17 cellular contexts compared by ENCODE assay signal in the genomic region with DNA sequence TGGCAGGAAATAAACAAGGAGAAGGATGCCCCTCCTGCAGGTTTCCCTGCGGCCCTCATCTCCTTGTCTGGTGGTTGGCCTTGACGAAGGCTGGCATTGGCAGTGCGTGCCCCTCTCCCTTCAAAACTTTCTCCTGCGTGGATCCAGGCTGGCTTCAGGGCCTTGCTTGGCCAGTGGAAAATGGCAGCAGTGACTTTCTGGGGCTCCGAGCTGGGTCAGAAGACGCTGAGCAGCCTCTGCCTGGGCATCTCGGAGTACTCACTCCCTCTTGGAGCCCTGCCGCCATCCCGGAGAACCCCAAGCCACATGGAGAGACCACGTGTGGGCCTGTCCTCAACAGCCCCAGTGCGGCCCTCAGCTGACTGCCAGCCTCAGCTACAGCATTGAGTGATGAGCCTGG.
"Had no signal": no experiment of that assay in that cellular context is flagged by ENCODE, and none has a peak within 500 bp of the region (broad histone marks: within the 10 kb centered on the region; RNA-seq: fewer than 3 reads in every experiment).

No MANE protein-coding gene starts in this region.

- H3K36me3 ChIP-seq: MG63 had no signal

- DNase-seq: KBM-7, MG63, NCI-H1092, NCI-H1105 treated with DMSO at 0.1 percent for 48 hours, NCI-H1417 treated with DMSO at 0.1 percent for 48 hours, NCI-H146, NCI-H1694 treated with DMSO at 0.1 percent for 48 hours, NCI-H1930, NCI-H2081, NCI-H2107, NCI-H2227 treated with DMSO at 0.1 percent for 48 hours, NCI-H524, NCI-H526 treated with DMSO at 0.1 percent for 48 hours, NCI-H774, RPMI8226, SHP77, SK-N-SH had no signal

- H3K4me3 ChIP-seq: MG63 had no signal

- H3K27me3 ChIP-seq: MG63 had no signal

- H3K9me3 ChIP-seq: MG63, SK-N-SH had no signal
